ENCODE assay signal across 29 cellular contexts in the genomic region with DNA sequence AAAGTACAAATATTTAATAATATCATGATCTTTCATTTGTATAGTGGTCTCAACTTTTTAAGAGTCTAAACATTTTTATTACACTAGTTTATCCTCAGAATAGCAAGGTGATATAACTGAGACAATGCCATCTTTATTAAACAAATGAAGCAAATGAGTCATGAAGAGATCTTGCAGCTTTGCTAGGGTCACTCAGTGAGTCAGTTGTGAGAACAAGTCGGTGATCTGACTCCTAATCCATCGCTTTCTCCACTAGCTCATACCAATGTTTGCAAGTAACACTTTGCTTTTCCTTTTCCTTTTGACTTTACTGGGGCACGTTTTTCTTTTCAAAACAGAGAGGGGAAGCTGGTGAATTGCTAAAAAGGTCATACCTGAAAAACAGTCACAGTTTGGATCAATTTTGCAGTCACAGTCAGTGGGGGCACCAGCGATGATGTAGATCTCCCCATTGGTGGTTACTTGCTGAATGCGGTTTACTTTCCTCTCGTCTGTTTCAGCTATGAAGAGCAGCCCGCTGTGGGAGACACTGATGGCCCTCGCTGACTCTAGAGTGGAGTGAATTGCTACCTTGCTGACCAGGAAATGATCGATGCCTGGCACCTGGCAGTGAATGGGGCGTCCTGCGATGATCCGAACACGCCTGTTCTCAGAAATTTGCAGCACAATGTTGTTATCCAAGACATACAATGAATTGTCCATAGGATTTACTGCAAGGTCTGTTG.
A peak's percentile ranks its signal among the peaks of the same experiment; 100 is the strongest.
DNase-seq lines count a peak whose midpoint lies in the region; ATAC-seq and TF ChIP-seq lines count a peak whose summit lies in the region.
"Had no signal": no experiment of that assay in that cellular context is flagged by ENCODE, and none has a peak within 500 bp of the region (broad histone marks: within the 10 kb centered on the region; RNA-seq: fewer than 3 reads in every experiment).

No MANE protein-coding gene starts in this region.

- no peak overlapping the region for H3K9ac ChIP-seq in HUES64 (ENCODE audit: low read depth, low read length)
- H3K9ac ChIP-seq: BLaER1, KMS-11 had no signal

- intact Hi-C loops in Calu3 (cut with micrococcal nuclease; ENCODE audit: unreplicated experiment) = no loop called here

- H3K27me3 Mint-ChIP-seq in Calu3 (ENCODE audit: unreplicated experiment) = no peaks in the 10 kb centered on the region
- no peaks in the 10 kb centered on the region for H3K27me3 Mint-ChIP-seq in CD8-positive, alpha-beta memory T cell

- 47% methylated on average over 13 of the region's 13 CpGs for WGBS in HUES64

- H3K4me1 Mint-ChIP-seq in Calu3 (ENCODE audit: low read depth, unreplicated experiment) = peaks cover 10% of the 10 kb centered on the region
- no peaks in the 10 kb centered on the region for H3K4me1 Mint-ChIP-seq in CD8-positive, alpha-beta memory T cell

- POLR2A ChIA-PET in CD8-positive, alpha-beta memory T cell (lab: Charles Lee) = no interaction called here

- H3K4me3 ChIP-seq in HUES64 (ENCODE audit: low read length) = no peak overlapping the region
- H3K4me3 ChIP-seq in CD8-positive, alpha-beta memory T cell (ENCODE audit: low read length) = no peak overlapping the region
- H3K4me3 ChIP-seq: BLaER1, gastroesophageal sphincter, HAP-1, hepatocyte, smooth muscle cell had no signal

- H3K27ac ChIP-seq in HUES64 (ENCODE audit: low read depth, low read length) = peak overlapping the region; percentile 29; the same call in 1 of the 2 replicates
- H3K27ac ChIP-seq in CD8-positive, alpha-beta memory T cell (ENCODE audit: low read depth, low read length) = no peak overlapping the region
- H3K27ac ChIP-seq: BLaER1, gastroesophageal sphincter, hepatocyte, KMS-11 had no signal

- H3K4me3 Mint-ChIP-seq in Calu3 (ENCODE audit: low read depth, unreplicated experiment) = peak overlapping the region; percentile 71
- H3K4me3 Mint-ChIP-seq in CD8-positive, alpha-beta memory T cell = no peak overlapping the region
- H3K4me3 Mint-ChIP-seq: activated T-helper 1 cell treated with anti-CD3 and anti-CD28 coated beads, Interleukin-12 subunit alpha, Interleukin-12 subunit beta, Interleukin-2, Interleukin-4 antibody, amounts not matched to agents 30 ng/mL and 10 ng/mL and 1 ng/mL, durations not matched to agents 14 hours and 24 hours and 36 hours; natural killer cell had no signal

- no TSS peak for BruUV-seq in Calu3 (replicated peaks; lab: Mats Ljungman, UMichigan)

- H3K9me3 Mint-ChIP-seq in Calu3 (ENCODE audit: low read depth, unreplicated experiment) = peaks cover 5% of the 10 kb centered on the region
- H3K9me3 Mint-ChIP-seq in CD8-positive, alpha-beta memory T cell = peaks cover 0 to 2% (median 0%) of the 10 kb centered on the region in 5 donors
- H3K9me3 Mint-ChIP-seq: activated T-helper 1 cell treated with anti-CD3 and anti-CD28 coated beads, Interleukin-12 subunit alpha, Interleukin-12 subunit beta, Interleukin-2, Interleukin-4 antibody, amounts not matched to agents 30 ng/mL and 10 ng/mL and 1 ng/mL, durations not matched to agents 14 hours and 24 hours and 36 hours; natural killer cell had no signal

- H3K27me3 ChIP-seq in HUES64 (ENCODE audit: insufficient read depth, low read length) = no peaks in the 10 kb centered on the region
- H3K27me3 ChIP-seq in CD8-positive, alpha-beta memory T cell (ENCODE audit: insufficient read depth, low read length, poor library complexity, severe bottlenecking) = no peaks in the 10 kb centered on the region
- H3K27me3 ChIP-seq: gastroesophageal sphincter, hepatocyte had no signal

- peaks cover 16% of the 10 kb centered on the region; the same call in 1 of the 2 replicates for H3K4me1 ChIP-seq in HUES64 (ENCODE audit: insufficient read depth, low read length)
- no peaks in the 10 kb centered on the region for H3K4me1 ChIP-seq in CD8-positive, alpha-beta memory T cell (ENCODE audit: insufficient read depth, low read length)
- H3K4me1 ChIP-seq: gastroesophageal sphincter had no signal

- no peak for TF ChIP-seq CTCF in Calu3 (IDR thresholded peaks at IDR 0.05; ENCODE audit: unreplicated experiment)

- no peak for ATAC-seq in HG02938 (IDR thresholded peaks at IDR 0.05; ENCODE audit: unreplicated experiment)
- ATAC-seq: gastroesophageal sphincter, natural killer cell had no signal

- CTCF ChIA-PET in Calu3 (lab: Charles Lee) = no interaction called here
- CTCF ChIA-PET in CD8-positive, alpha-beta memory T cell (lab: Charles Lee) = no interaction called here

- H3K36me3 Mint-ChIP-seq in Calu3 (ENCODE audit: insufficient read depth, unreplicated experiment) = no peaks in the 10 kb centered on the region
- peaks cover 4 to 34% (median 5%) of the 10 kb centered on the region in 3 donors for H3K36me3 Mint-ChIP-seq in CD8-positive, alpha-beta memory T cell
- H3K36me3 Mint-ChIP-seq: natural killer cell had no signal

- H3K36me3 ChIP-seq in HUES64 (ENCODE audit: insufficient read depth, low read length) = no peaks in the 10 kb centered on the region
- H3K36me3 ChIP-seq in CD8-positive, alpha-beta memory T cell (ENCODE audit: insufficient read depth, low read length) = no peaks in the 10 kb centered on the region
- H3K36me3 ChIP-seq: BLaER1, gastroesophageal sphincter, HAP-1 had no signal

- DNase-seq in Calu3 (peak; percentile 24), astrocyte of the hippocampus (ENCODE audit: low read depth, low spot score) (peak; percentile 9), iPS-NIHi7 (ENCODE audit: extremely low spot score) (peak; percentile 37), DMS79 treated with DMSO at 0.1 percent for 48 hours (lab: John Stamatoyannopoulos, UW) (no peak)
- DNase-seq in activated CD4-positive, alpha-beta T cell treated with anti-CD3 and anti-CD28 coated beads for 48 hours = no peak
- DNase-seq in CD8-positive, alpha-beta memory T cell = no peak
- DNase-seq: ACHN; activated CD4-positive, alpha-beta T cell treated with anti-CD3 and anti-CD28 coated beads, Interleukin-2, amount 50 U/mL, for 48 hours; activated naive CD4-positive, alpha-beta T cell treated with anti-CD3 and anti-CD28 coated beads, Interleukin-2, amount 50 U/mL, for 16 hours; anterior cingulate cortex; caudate nucleus; COR-L47; natural killer cell; NCI-H1436 treated with DMSO at 0.1 percent for 48 hours; NCI-H510A; NK-92 treated with Interleukin-12 subunit alpha and Interleukin-12 subunit beta, amount 100 ng/mL, for 24 hours; retina; stimulated activated CD4-positive, alpha-beta T cell treated with anti-CD3 and anti-CD28 coated beads, Interleukin-1b, Interleukin-23, amount 100 ng/mL, for 48 hours; T1000; trophoblast cell had no signal

- no peaks in the 10 kb centered on the region for H3K9me3 ChIP-seq in HUES64 (ENCODE audit: insufficient read depth, low read depth, low read length)
- H3K9me3 ChIP-seq in CD8-positive, alpha-beta memory T cell (ENCODE audit: low read length) = no peaks in the 10 kb centered on the region
- H3K9me3 ChIP-seq: gastroesophageal sphincter, HAP-1 had no signal

- peak overlapping the region; percentile 75 for H3K27ac Mint-ChIP-seq in Calu3 (ENCODE audit: unreplicated experiment)
- H3K27ac Mint-ChIP-seq in CD8-positive, alpha-beta memory T cell = no peak overlapping the region
- H3K27ac Mint-ChIP-seq: activated T-helper 1 cell treated with anti-CD3 and anti-CD28 coated beads, Interleukin-12 subunit alpha, Interleukin-12 subunit beta, Interleukin-2, Interleukin-4 antibody, amounts not matched to agents 30 ng/mL and 10 ng/mL and 1 ng/mL, durations not matched to agents 14 hours and 24 hours and 36 hours; natural killer cell had no signal

Comparison
In these comparisons a context has a peak if more than half of its experiments do, and no peak if none do; other contexts are left out.
1. DNase-seq: peak in Calu3 (single experiment), astrocyte of the hippocampus (single experiment) and iPS-NIHi7 (single experiment); none in activated CD4-positive, alpha-beta T cell treated with anti-CD3 and anti-CD28 coated beads for 48 hours (single experiment), DMS79 treated with DMSO at 0.1 percent for 48 hours (single experiment) and CD8-positive, alpha-beta memory T cell (0 of 5).